Comparison of ENCODE assay signal across 27 cellular contexts in genomic region chr2:170270278-170270864, GRCh38.
DNase-seq lines count a peak whose midpoint lies in the region; ATAC-seq, FAIRE-seq and TF ChIP-seq lines count a peak whose summit lies in the region.
"Had no signal": no experiment of that assay in that cellular context is flagged by ENCODE, and none has a peak within 500 bp of the region (broad histone marks: within the 10 kb centered on the region; RNA-seq: fewer than 3 reads in every experiment).

No MANE protein-coding gene starts in this region.

- H2AK5ac ChIP-seq in H1 (ENCODE audit: low read depth, low read length) = no peak overlapping the region

- no peak overlapping the region for H4K91ac ChIP-seq in H1 (replicated peaks; ENCODE audit: insufficient read length, low read length)

- H3K56ac ChIP-seq in H1 (replicated peaks; ENCODE audit: insufficient read length, low read depth, low read length) = no peak overlapping the region

- WGBS in H1 (ENCODE audit: extremely low coverage in 1 of 2, insufficient coverage in 1 of 2, insufficient read length in 1 of 2, insufficient replicate concordance in 2 of 2, low coverage in 1 of 2, low lambda C conversion rate in 2 of 2, missing lambda C conversion rate in 1 of 2), 2 experiments = 86% methylated on average over 6 of the region's 6 CpGs; no CpG with 5 or more reads in 1 of the 2 experiments

- no peak overlapping the region for H2BK20ac ChIP-seq in H1 (ENCODE audit: low read length)

- H2BK120ac ChIP-seq in H1 (replicated peaks; ENCODE audit: low read depth, low read length) = no peak overlapping the region

- no peak overlapping the region for H2BK5ac ChIP-seq in H1 (ENCODE audit: low read depth, low read length)

- no peak overlapping the region for H3K18ac ChIP-seq in H1 (ENCODE audit: extremely low read depth, low read length)

- 0 out of 2 replicates have a peak overlapping the region, but pooled peaks have one; percentile 41 for H2AFZ ChIP-seq in H1 (ENCODE audit: low read length)

- H2BK15ac ChIP-seq in H1 (ENCODE audit: low read length) = no peak overlapping the region

- no peaks in the 10 kb centered on the region for H3K79me1 ChIP-seq in H1 (ENCODE audit: low read depth, low read length)

- H3K4me1 ChIP-seq in H1 (replicated peaks in 1 of 4; ENCODE audit: control insufficient read depth in 3 of 4, insufficient read depth in 4 of 4, low read length in 3 of 4) = no peaks in the 10 kb centered on the region
- H3K4me1 ChIP-seq: BE2C, BLaER1 had no signal

- DNase-seq in DMS53 (lab: John Stamatoyannopoulos, UW) = peak; percentile 46
- peak; percentile 12 for DNase-seq in DMS53 treated with DMSO at 0.1 percent for 48 hours (lab: John Stamatoyannopoulos, UW; ENCODE audit: unreplicated experiment)
- DNase-seq in H1 (ENCODE audit: low read depth in 1 of 2, low spot score in 2 of 2) = no peak
- no peak for DNase-seq in NCI-H226
- DNase-seq in hypothalamus (lab: John Stamatoyannopoulos, UW) = no peak
- no peak for DNase-seq in occipital lobe (lab: John Stamatoyannopoulos, UW)
- DNase-seq: 8988T; ACHN; BE2C; C1 segment of cervical spinal cord; CD4-positive, alpha-beta memory T cell; CD4-positive, CD25-positive, alpha-beta regulatory T cell; CD8-positive, alpha-beta memory T cell; COR-L47; DMS 273 treated with DMSO at 0.1 percent for 48 hours; DMS153; DMS79; DND-41; EL; GDM1 had no signal

- no peak for ATAC-seq in GM18498 (IDR thresholded peaks at IDR 0.05; ENCODE audit: unreplicated experiment)
- ATAC-seq: GM12878 had no signal

- H3K27ac ChIP-seq in VCaP (peak overlapping the region; percentile 18; the same call in 1 of the 2 replicates), H1 (ENCODE audit: low read depth, low read length) (no peak overlapping the region)
- H3K27ac ChIP-seq: BLaER1 had no signal

- H3K23me2 ChIP-seq in H1 (ENCODE audit: low read depth, low read length) = no peaks in the 10 kb centered on the region

- no peaks in the 10 kb centered on the region for H3K36me3 ChIP-seq in H1 (ENCODE audit: control insufficient read depth in 2 of 4, insufficient read depth in 4 of 4, low read length in 3 of 4)
- H3K36me3 ChIP-seq: BE2C, BLaER1 had no signal

- no peak overlapping the region for H4K8ac ChIP-seq in H1 (ENCODE audit: extremely low read depth, insufficient read depth, low read length)

- H4K20me1 ChIP-seq in H1 (replicated peaks in 1 of 2; ENCODE audit: control insufficient read depth in 1 of 2, insufficient read depth in 2 of 2, low read length in 2 of 2) = no peaks in the 10 kb centered on the region
- H4K20me1 ChIP-seq: BLaER1 had no signal

- TF ChIP-seq EP300 in H1 (IDR thresholded peaks at IDR 0.05; ENCODE audit: borderline replicate concordance in 1 of 2, low read depth in 2 of 2, low read length in 2 of 2) = no peak

- FAIRE-seq in H1 (lab: Jason Lieb, UNC) = no peak
- FAIRE-seq: A204.1, GM12878, GM12892, GM19239 had no signal

- H3K4ac ChIP-seq in H1 (replicated peaks; ENCODE audit: insufficient read length, low read depth, low read length) = no peak overlapping the region

- H3K9me3 ChIP-seq in H1 (ENCODE audit: insufficient read depth in 2 of 2, low read depth in 1 of 2, low read length in 1 of 2) = no peaks in the 10 kb centered on the region
- H3K9me3 ChIP-seq: BE2C, BLaER1 had no signal

- no peak overlapping the region for H3K4me2 ChIP-seq in H1 (ENCODE audit: insufficient read depth in 1 of 2, low read depth in 2 of 2, low read length in 2 of 2)
- H3K4me2 ChIP-seq: BLaER1 had no signal

- H4K5ac ChIP-seq in H1 (ENCODE audit: insufficient read length, low read depth, low read length) = no peak overlapping the region

- H3K4me3 ChIP-seq in H1 (ENCODE audit: extremely low read depth in 1 of 4, insufficient read depth in 2 of 4, low read depth in 3 of 4, low read length in 4 of 4) = no peak overlapping the region
- H3K4me3 ChIP-seq: BLaER1, GM12878 had no signal

- POLR2A ChIA-PET in H1 (lab: Charles Lee; ENCODE audit: partially characterized antibody) = no interaction called here

- CTCF ChIA-PET in H1 (lab: Charles Lee; ENCODE audit: partially characterized antibody) = interaction anchor here (0.6 to 1.0 kb wide), 2 partner anchors 12 to 28 kb away, joined by 3 read pairs; no protein-coding TSS in a partner anchor

- no peaks in the 10 kb centered on the region for H3K79me2 ChIP-seq in H1 (ENCODE audit: control insufficient read depth in 1 of 2, insufficient read depth in 2 of 2, low read length in 2 of 2)

- no peaks in the 10 kb centered on the region for H3K27me3 ChIP-seq in H1 (replicated peaks in 1 of 4; ENCODE audit: control insufficient read depth in 3 of 4, extremely low read depth in 1 of 4, insufficient read depth in 3 of 4, low read length in 3 of 4)
- H3K27me3 ChIP-seq: BE2C, BLaER1 had no signal

- H3K23ac ChIP-seq in H1 (ENCODE audit: insufficient read length) = no peak overlapping the region

- TF ChIP-seq CTCF in VCaP (conservative IDR thresholded peaks at IDR 0.05) (no peak), H1 (IDR thresholded peaks at IDR 0.05; ENCODE audit: control extremely low read depth in 1 of 3, insufficient read depth in 1 of 3, low read depth in 1 of 3, low read length in 3 of 3) (no peak)

- no peak overlapping the region for H2BK12ac ChIP-seq in H1 (ENCODE audit: low read depth, low read length)

- no peak for TF ChIP-seq POLR2A in H1 (IDR thresholded peaks at IDR 0.05; ENCODE audit: control extremely low read depth in 1 of 2, low read depth in 2 of 2, low read length in 2 of 2)

- no peak overlapping the region for H3K9ac ChIP-seq in H1 (replicated peaks in 1 of 4; ENCODE audit: extremely low read depth in 1 of 4, low read depth in 3 of 4, low read length in 3 of 4)
- H3K9ac ChIP-seq: BLaER1 had no signal

- no peak overlapping the region for H3K14ac ChIP-seq in H1 (ENCODE audit: insufficient read length)

- no peak for TF ChIP-seq RAD21 in H1 (IDR thresholded peaks at IDR 0.05 in 1 of 2, conservative IDR thresholded peaks at IDR 0.05 in 1 of 2; ENCODE audit: low read depth in 2 of 2, low read length in 2 of 2)

TF ChIP-seq in H1, 55 proteins besides CTCF, POLR2A, EP300 and RAD21:
- no peak for TF ChIP-seq SRF (IDR thresholded peaks at IDR 0.05; ENCODE audit: low read depth, low read length)
- TF ChIP-seq KDM1A (IDR thresholded peaks at IDR 0.05; ENCODE audit: borderline replicate concordance, low read length) = no peak
- no peak for TF ChIP-seq NANOG (IDR thresholded peaks at IDR 0.05; ENCODE audit: insufficient read depth, low read depth, low read length, poor library complexity, severe bottlenecking)
- no peak for TF ChIP-seq BACH1 (IDR thresholded peaks at IDR 0.05; ENCODE audit: low read length)
- TF ChIP-seq SP1 (IDR thresholded peaks at IDR 0.05; ENCODE audit: low read depth, low read length) = no peak
- no peak for TF ChIP-seq SIX5 (IDR thresholded peaks at IDR 0.05; ENCODE audit: low read depth, low read length)
- no peak for TF ChIP-seq CREB1 (IDR thresholded peaks at IDR 0.05)
- TF ChIP-seq GABPA (IDR thresholded peaks at IDR 0.05; ENCODE audit: borderline replicate concordance, insufficient read depth, low read length) = no peak
- no peak for TF ChIP-seq SIN3A (conservative IDR thresholded peaks at IDR 0.05 in 1 of 2, IDR thresholded peaks at IDR 0.05 in 1 of 2; ENCODE audit: low read depth in 1 of 2, low read length in 2 of 2)
- TF ChIP-seq GTF2F1 (IDR thresholded peaks at IDR 0.05; ENCODE audit: borderline replicate concordance, low read depth, low read length) = no peak
- no peak for TF ChIP-seq HDAC6 (IDR thresholded peaks at IDR 0.05; ENCODE audit: low read depth, low read length)
- TF ChIP-seq RXRA (IDR thresholded peaks at IDR 0.05; ENCODE audit: insufficient read depth, low read depth, low read length) = no peak
- TF ChIP-seq ATF3 (IDR thresholded peaks at IDR 0.05; ENCODE audit: insufficient read depth, low read depth, low read length) = no peak
- TF ChIP-seq CHD1 (IDR thresholded peaks at IDR 0.05; ENCODE audit: low read depth, low read length) = no peak
- no peak for TF ChIP-seq SIRT6 (IDR thresholded peaks at IDR 0.05; ENCODE audit: low read length)
- TF ChIP-seq RBBP5 (IDR thresholded peaks at IDR 0.05; ENCODE audit: borderline replicate concordance, low read depth, low read length) = no peak

Comparison
In these comparisons a context has a peak if more than half of its experiments do, and no peak if none do; other contexts are left out.
1. DNase-seq: peak in DMS53 (single experiment) and DMS53 treated with DMSO at 0.1 percent for 48 hours (single experiment); none in H1 (0 of 2), NCI-H226 (single experiment), hypothalamus (0 of 51) and occipital lobe (single experiment).